Comparison of ENCODE assay signal across 22 cellular contexts in genomic region chr13:20270163-20270865, GRCh38. TPM values are rescaled to one million over a fixed set of nuclear protein-coding genes. Genes with fewer than 3 reads are reported as not detected.
A peak's percentile ranks its signal among the peaks of the same experiment; 100 is the strongest.
DNase-seq lines count a peak whose midpoint lies in the region; ATAC-seq, FAIRE-seq and TF ChIP-seq lines count a peak whose summit lies in the region.
"Had no signal": no experiment of that assay in that cellular context is flagged by ENCODE, and none has a peak within 500 bp of the region (broad histone marks: within the 10 kb centered on the region; RNA-seq: fewer than 3 reads in every experiment).

No MANE protein-coding gene starts in this region.

- peak overlapping the region; percentile 97 for H3K27ac Mint-ChIP-seq in mesothelial cell of epicardium
- H3K27ac Mint-ChIP-seq in effector memory CD8-positive, alpha-beta T cell, result no peak overlapping the region
- H3K27ac Mint-ChIP-seq: H9; natural killer cell treated with Interleukin-12 subunit alpha and Interleukin-12 subunit beta and Interleukin-15 and Interleukin-18, amount 100 ng/mL, for 72 hours had no signal

- H3K27me3 ChIP-seq in bronchial epithelial cell (ENCODE audit: control insufficient read depth, insufficient read depth, low read length), result no peaks in the 10 kb centered on the region
- H3K27me3 ChIP-seq: tibial nerve had no signal

- no peak for FAIRE-seq in bronchial epithelial cell (lab: Jason Lieb, UNC)
- FAIRE-seq: GM18507, K562 had no signal

- no peaks in the 10 kb centered on the region for H3K27me3 Mint-ChIP-seq in mesothelial cell of epicardium (ENCODE audit: low read depth)
- peaks cover 21 to 45% of the 10 kb centered on the region in 2 donors for H3K27me3 Mint-ChIP-seq in effector memory CD8-positive, alpha-beta T cell

- H3K36me3 Mint-ChIP-seq in mesothelial cell of epicardium, result peaks cover 5% of the 10 kb centered on the region
- no peaks in the 10 kb centered on the region for H3K36me3 Mint-ChIP-seq in effector memory CD8-positive, alpha-beta T cell (ENCODE audit: insufficient read depth)
- H3K36me3 Mint-ChIP-seq: natural killer cell treated with Interleukin-12 subunit alpha and Interleukin-12 subunit beta and Interleukin-15 and Interleukin-18, amount 100 ng/mL, for 72 hours had no signal

- H3K36me3 ChIP-seq in bronchial epithelial cell (ENCODE audit: control insufficient read depth, insufficient read depth, low read length), result no peaks in the 10 kb centered on the region
- H3K36me3 ChIP-seq: gastroesophageal sphincter, tibial nerve had no signal

- H3K9me3 Mint-ChIP-seq in mesothelial cell of epicardium, result no peaks in the 10 kb centered on the region
- no peaks in the 10 kb centered on the region for H3K9me3 Mint-ChIP-seq in effector memory CD8-positive, alpha-beta T cell
- H3K9me3 Mint-ChIP-seq: central memory CD8-positive, alpha-beta T cell; H9; natural killer cell treated with Interleukin-12 subunit alpha and Interleukin-12 subunit beta and Interleukin-15 and Interleukin-18, amount 100 ng/mL, for 72 hours had no signal

- intact Hi-C loops in posterior vena cava (cut with DNase I), result no loop called here

- ATAC-seq in effector memory CD8-positive, alpha-beta T cell (replicated peaks), result no peak
- ATAC-seq: gastroesophageal sphincter; K562; left cardiac atrium; natural killer cell treated with Interleukin-12 subunit alpha and Interleukin-12 subunit beta and Interleukin-15 and Interleukin-18, amount 100 ng/mL, for 72 hours; Right ventricle myocardium inferior; stimulated activated naive CD8-positive, alpha-beta T cell treated with anti-CD3 and anti-CD28 coated beads, Interleukin-15, Interleukin-2, amounts not matched to agents 100 U/mL and 50 U/mL, for 24 hours had no signal

- no peak overlapping the region for H3K4me3 ChIP-seq in bronchial epithelial cell (ENCODE audit: low read depth, low read length)
- H3K4me3 ChIP-seq: gastroesophageal sphincter, K562, tibial nerve had no signal

- TF ChIP-seq CTCF in bronchial epithelial cell (IDR thresholded peaks at IDR 0.05; ENCODE audit: insufficient read depth, low read length, severe bottlenecking) (no peak), mesothelial cell of epicardium (IDR thresholded peaks at IDR 0.05; ENCODE audit: unreplicated experiment) (no peak)

- H3K4me1 Mint-ChIP-seq in mesothelial cell of epicardium, result peaks cover 47% of the 10 kb centered on the region
- H3K4me1 Mint-ChIP-seq in effector memory CD8-positive, alpha-beta T cell (ENCODE audit: low read depth in 2 of 2), result no peaks in the 10 kb centered on the region
- H3K4me1 Mint-ChIP-seq: central memory CD8-positive, alpha-beta T cell had no signal

- H3K4me3 Mint-ChIP-seq in mesothelial cell of epicardium, result no peak overlapping the region
- H3K4me3 Mint-ChIP-seq in effector memory CD8-positive, alpha-beta T cell, result no peak overlapping the region
- H3K4me3 Mint-ChIP-seq: central memory CD8-positive, alpha-beta T cell; H9; natural killer cell treated with Interleukin-12 subunit alpha and Interleukin-12 subunit beta and Interleukin-15 and Interleukin-18, amount 100 ng/mL, for 72 hours had no signal

- DNase-seq in EH (ENCODE audit: low read depth) (peak; percentile 2), M059J (ENCODE audit: low read depth) (peak; percentile 18), bronchial epithelial cell (ENCODE audit: low read depth) (peak; percentile 69), mesothelial cell of epicardium (ENCODE audit: low spot score in 2 of 2, unreplicated experiment in 2 of 2) (peak; percentile 41 to 61), NCI-H526 (lab: John Stamatoyannopoulos, UW) (no peak), posterior vena cava (ENCODE audit: low spot score) (no peak)
- no peak for DNase-seq in effector memory CD8-positive, alpha-beta T cell
- DNase-seq: activated CD4-positive, alpha-beta T cell treated with anti-CD3 and anti-CD28 coated beads for 48 hours; erythroblast; H9; left cardiac atrium; NCI-H1930; NCI-H524 treated with DMSO at 0.1 percent for 48 hours; stimulated activated naive CD8-positive, alpha-beta T cell treated with anti-CD3 and anti-CD28 coated beads, Interleukin-15, Interleukin-2, amounts not matched to agents 100 U/mL and 50 U/mL, for 24 hours had no signal

RNA-seq across cellular contexts. Expression of gene GJB6, which starts 38.2 kb away (rescaled TPM):
- total RNA-seq in M059J (2014; rRNA removed; shearing (Covaris generic)), result not detected in 2 replicates
- total RNA-seq in bronchial epithelial cell, result 32.6 and 99.9 TPM in 2 replicates
- 28.6 to 35.4 TPM (median 32.7 TPM) in 3 replicates for total RNA-seq in mesothelial cell of epicardium
- total RNA-seq in posterior vena cava, result not detected
- total RNA-seq: H9, K562, left cardiac atrium, Right ventricle myocardium inferior, skeletal muscle tissue, tibial nerve had no signal

Comparison
In these comparisons a context has a peak if more than half of its experiments do, and no peak if none do; other contexts are left out.
1. DNase-seq: peak in EH (single experiment), M059J (single experiment), bronchial epithelial cell (single experiment) and mesothelial cell of epicardium (2 of 2); none in NCI-H526 (0 of 2), effector memory CD8-positive, alpha-beta T cell (0 of 3) and posterior vena cava (single experiment).
2. RNA of gene GJB6, which starts 38.2 kb away (total RNA-seq): 28.6 to 35.4 TPM in mesothelial cell of epicardium and 32.6 to 99.9 TPM in bronchial epithelial cell; not detected in M059J and not detected in posterior vena cava; every median in the first group is over 10 times any median in the second.